12 cellular contexts compared by ENCODE assay signal in genomic region chr12:12839886-12840285, GRCh38. TPM values are rescaled to one million over a fixed set of nuclear protein-coding genes. Genes with fewer than 3 reads are reported as not detected.
DNase-seq lines count a peak whose midpoint lies in the region; TF ChIP-seq lines count a peak whose summit lies in the region.
"Had no signal": no experiment of that assay in that cellular context is flagged by ENCODE, and none has a peak within 500 bp of the region (broad histone marks: within the 10 kb centered on the region; RNA-seq: fewer than 3 reads in every experiment).

No MANE protein-coding gene starts in this region.

- TF ChIP-seq CTCF in AG09309 (IDR thresholded peaks at IDR 0.05; ENCODE audit: control insufficient read depth, insufficient read depth, low read depth, low read length, missing control alignments) (no peak), astrocyte of the spinal cord (IDR thresholded peaks at IDR 0.05; ENCODE audit: low read depth, low read length) (no peak)

- in situ Hi-C loops in astrocyte of the spinal cord (cut with HindIII; ENCODE audit: low sequenced_read_pairs), result no loop called here

- H3K4me3 ChIP-seq in AG09309 (ENCODE audit: control insufficient read depth, low read depth, low read length), result no peak overlapping the region
- no peak overlapping the region for H3K4me3 ChIP-seq in astrocyte of the spinal cord (ENCODE audit: low read depth, low read length)
- H3K4me3 ChIP-seq: heart right ventricle had no signal

- DNase-seq in AG09309 (ENCODE audit: low read depth), result peak; percentile 57
- DNase-seq in HS-27A (ENCODE audit: low read depth), result peak; percentile 84
- peak; percentile 87 for DNase-seq in astrocyte of the spinal cord (ENCODE audit: low read depth, low spot score)
- peak; percentile 81 for DNase-seq in left kidney (ENCODE audit: low read depth, low spot score)
- no peak for DNase-seq in COR-L47 (lab: John Stamatoyannopoulos, UW)
- no peak for DNase-seq in mucosa of gallbladder (ENCODE audit: low spot score)
- DNase-seq in NCI-H1417 (lab: John Stamatoyannopoulos, UW), result no peak
- no peak for DNase-seq in NCI-H345 treated with DMSO at 0.1 percent for 48 hours (lab: John Stamatoyannopoulos, UW; ENCODE audit: unreplicated experiment)
- DNase-seq: activated T-cell treated with anti-CD3 and anti-CD28 coated beads, Interleukin-2, amount 50 U/mL, for 72 hours; MM.1S; stimulated activated naive CD8-positive, alpha-beta T cell treated with anti-CD3 and anti-CD28 coated beads, Interleukin-15, amount 100 ng/mL, for 72 hours had no signal

RNA-seq across cellular contexts. Expression of gene DDX47, which starts 26.7 kb away (rescaled TPM):
- total RNA-seq in mucosa of gallbladder, result 36.3 TPM

RNA-seq across cellular contexts. Expression of gene GPRC5A, which starts 51.5 kb away (rescaled TPM):
- 7.2 TPM for total RNA-seq in mucosa of gallbladder

RNA-seq across cellular contexts. Expression of gene APOLD1, which starts 54.4 kb away (rescaled TPM):
- total RNA-seq in mucosa of gallbladder, result 8.0 TPM

Comparison
In these comparisons a context has a peak if more than half of its experiments do, and no peak if none do; other contexts are left out.
1. DNase-seq: peak in AG09309 (single experiment), HS-27A (single experiment), astrocyte of the spinal cord (single experiment) and left kidney (single experiment); none in COR-L47 (single experiment), mucosa of gallbladder (single experiment), NCI-H1417 (0 of 3) and NCI-H345 treated with DMSO at 0.1 percent for 48 hours (single experiment).